Comparison of ENCODE assay signal across 13 cellular contexts in genomic region chr3:173748140-173748539, GRCh38.
"Had no signal": no experiment of that assay in that cellular context is flagged by ENCODE, and none has a peak within 500 bp of the region (broad histone marks: within the 10 kb centered on the region; RNA-seq: fewer than 3 reads in every experiment).

No MANE protein-coding gene starts in this region.

- ATAC-seq: activated T-helper 17 cell treated with anti-CD3 and anti-CD28 coated beads, Interleukin-2, amount 50 U/mL, for 72 hours; naive thymus-derived CD8-positive, alpha-beta T cell; stimulated activated memory B cell treated with anti-CD40 and anti-IgM and Interleukin-4, amounts not matched to agents 10 μg/mL and 1 μg/mL and 100 μg/mL, for 72 hours had no signal

- DNase-seq: activated CD4-positive, alpha-beta T cell treated with anti-CD3 and anti-CD28 coated beads for 1 hour; activated CD4-positive, alpha-beta T cell treated with anti-CD3 and anti-CD28 coated beads, Interleukin-2, amount 50 U/mL, for 4 hours; activated naive CD4-positive, alpha-beta T cell treated with Interleukin-2 at 50 U/mL for 16 hours; anterior cingulate cortex; endodermal cell; hypothalamus; left ventricle myocardium inferior; naive thymus-derived CD8-positive, alpha-beta T cell; stimulated activated CD4-positive, alpha-beta T cell treated with anti-CD3 and anti-CD28 coated beads, Interleukin-2, amount 100 ng/mL, for 48 hours; thyroid gland; uterus had no signal
